Comparison of ENCODE assay signal across 8 cellular contexts in genomic region chr11:9758676-9759518, GRCh38.
DNase-seq lines count a peak whose midpoint lies in the region; ATAC-seq, FAIRE-seq and TF ChIP-seq lines count a peak whose summit lies in the region.

No MANE protein-coding gene starts in this region.

- H4K20me1 ChIP-seq in H1 (replicated peaks in 1 of 2; ENCODE audit: control insufficient read depth in 1 of 2, insufficient read depth in 2 of 2, low read length in 2 of 2), result no peaks in the 10 kb centered on the region

- H2AK5ac ChIP-seq in H1 (ENCODE audit: low read depth, low read length), result 0 out of 2 replicates have a peak overlapping the region, but pooled peaks have one; percentile 82

- H3K36me3 Mint-ChIP-seq in activated CD8-positive, alpha-beta memory T cell treated with anti-CD3 and anti-CD28 coated beads, Interleukin-2, amount 10 ng/mL, durations not matched to agents 7 days and 5 days, result no peaks in the 10 kb centered on the region
- H3K36me3 Mint-ChIP-seq in stimulated activated effector memory CD8-positive, alpha-beta T cell treated with anti-CD3 and anti-CD28 coated beads, Interleukin-12 subunit alpha, Interleukin-12 subunit beta, amount 100 ng/mL, for 72 hours, result peaks cover 8% of the 10 kb centered on the region

- peak overlapping the region; percentile 92; the same call in 1 of the 2 replicates for H2BK15ac ChIP-seq in H1 (ENCODE audit: low read length)

- H2BK120ac ChIP-seq in H1 (replicated peaks; ENCODE audit: low read depth, low read length), result peak overlapping the region; percentile 41

- H3K18ac ChIP-seq in H1 (ENCODE audit: extremely low read depth, low read length), result peak overlapping the region; percentile 93

- no peak; a peak in 1 of 4 replicates for TF ChIP-seq RAD21 in H1 (IDR thresholded peaks at IDR 0.05 in 1 of 2, conservative IDR thresholded peaks at IDR 0.05 in 1 of 2; ENCODE audit: low read depth in 2 of 2, low read length in 2 of 2)

- no peak overlapping the region for H3K23ac ChIP-seq in H1 (ENCODE audit: insufficient read length)

- DNase-seq in NCI-H524 (lab: John Stamatoyannopoulos, UW) (peak; percentile 16 to 57), NCI-H524 treated with DMSO at 0.1 percent for 48 hours (lab: John Stamatoyannopoulos, UW) (no peak), NCI-H345 treated with DMSO at 0.1 percent for 48 hours (lab: John Stamatoyannopoulos, UW; ENCODE audit: unreplicated experiment) (peak; percentile 44), H1 (ENCODE audit: low read depth in 1 of 2, low spot score in 2 of 2) (peak in 1 of 2 experiments; percentile 79), mesenteric fat pad (ENCODE audit: low spot score) (peak; percentile 93)
- peak; percentile 61 for DNase-seq in activated CD8-positive, alpha-beta memory T cell treated with anti-CD3 and anti-CD28 coated beads, Interleukin-2, amount 10 ng/mL, durations not matched to agents 7 days and 5 days
- DNase-seq in stimulated activated effector memory CD8-positive, alpha-beta T cell treated with anti-CD3 and anti-CD28 coated beads, Interleukin-12 subunit alpha, Interleukin-12 subunit beta, amount 100 ng/mL, for 72 hours (ENCODE audit: low spot score in 2 of 2), result peak; percentile 53 to 79

- H3K56ac ChIP-seq in H1 (replicated peaks; ENCODE audit: insufficient read length, low read depth, low read length), result peak overlapping the region; percentile 5

- H3K23me2 ChIP-seq in H1 (ENCODE audit: low read depth, low read length), result peaks cover 5% of the 10 kb centered on the region

- H3K27me3 ChIP-seq in H1 (replicated peaks in 1 of 4; ENCODE audit: control insufficient read depth in 3 of 4, extremely low read depth in 1 of 4, insufficient read depth in 3 of 4, low read length in 3 of 4), result no peaks in the 10 kb centered on the region

- peak overlapping the region; percentile 91; the same call in 1 of the 2 replicates for H2BK20ac ChIP-seq in H1 (ENCODE audit: low read length)

- no peaks in the 10 kb centered on the region for H3K36me3 ChIP-seq in H1 (ENCODE audit: control insufficient read depth in 2 of 4, insufficient read depth in 4 of 4, low read length in 3 of 4)

- peak overlapping the region; percentile 36 for H3K4ac ChIP-seq in H1 (replicated peaks; ENCODE audit: insufficient read length, low read depth, low read length)

- no peaks in the 10 kb centered on the region for H3K79me2 ChIP-seq in H1 (ENCODE audit: control insufficient read depth in 1 of 2, insufficient read depth in 2 of 2, low read length in 2 of 2)

- peaks cover 39% of the 10 kb centered on the region for H3K4me1 Mint-ChIP-seq in activated CD8-positive, alpha-beta memory T cell treated with anti-CD3 and anti-CD28 coated beads, Interleukin-2, amount 10 ng/mL, durations not matched to agents 7 days and 5 days
- peaks cover 60% of the 10 kb centered on the region for H3K4me1 Mint-ChIP-seq in stimulated activated effector memory CD8-positive, alpha-beta T cell treated with anti-CD3 and anti-CD28 coated beads, Interleukin-12 subunit alpha, Interleukin-12 subunit beta, amount 100 ng/mL, for 72 hours

- POLR2A ChIA-PET in H1 (lab: Charles Lee; ENCODE audit: partially characterized antibody), result interaction anchor here (1.2 to 2.4 kb wide), 4 partner anchors 46 to 593 kb away, joined by 3 to 11 read pairs (median 5); partner anchors contain the start of gene ZNF143

- no peaks in the 10 kb centered on the region for H3K9me3 ChIP-seq in H1 (ENCODE audit: insufficient read depth in 2 of 2, low read depth in 1 of 2, low read length in 1 of 2)

- H3K27me3 Mint-ChIP-seq in activated CD8-positive, alpha-beta memory T cell treated with anti-CD3 and anti-CD28 coated beads, Interleukin-2, amount 10 ng/mL, durations not matched to agents 7 days and 5 days, result no peaks in the 10 kb centered on the region

- no peaks in the 10 kb centered on the region for H3K79me1 ChIP-seq in H1 (ENCODE audit: low read depth, low read length)

- peak overlapping the region in 2 of 4 experiments; percentile 52 to 56; a peak in 4 of 7 replicates for H3K9ac ChIP-seq in H1 (replicated peaks in 1 of 4; ENCODE audit: extremely low read depth in 1 of 4, low read depth in 3 of 4, low read length in 3 of 4)

- peak overlapping the region; percentile 76 for H4K8ac ChIP-seq in H1 (ENCODE audit: extremely low read depth, insufficient read depth, low read length)

- H2BK5ac ChIP-seq in H1 (ENCODE audit: low read depth, low read length), result peak overlapping the region; percentile 71; the same call in 1 of the 2 replicates

- H3K4me3 Mint-ChIP-seq in activated CD8-positive, alpha-beta memory T cell treated with anti-CD3 and anti-CD28 coated beads, Interleukin-2, amount 10 ng/mL, durations not matched to agents 7 days and 5 days, result peak overlapping the region; percentile 74
- peak overlapping the region; percentile 81 for H3K4me3 Mint-ChIP-seq in stimulated activated effector memory CD8-positive, alpha-beta T cell treated with anti-CD3 and anti-CD28 coated beads, Interleukin-12 subunit alpha, Interleukin-12 subunit beta, amount 100 ng/mL, for 72 hours

- TF ChIP-seq CTCF in H1 (IDR thresholded peaks at IDR 0.05; ENCODE audit: control extremely low read depth in 1 of 3, insufficient read depth in 1 of 3, low read depth in 1 of 3, low read length in 3 of 3), result peak in 1 of 3 experiments; percentile 0; a peak in 1 of 4 replicates

- no peak overlapping the region for H3K14ac ChIP-seq in H1 (ENCODE audit: insufficient read length)

- H4K91ac ChIP-seq in H1 (replicated peaks; ENCODE audit: insufficient read length, low read length), result peak overlapping the region; percentile 94

- CTCF ChIA-PET in activated CD8-positive, alpha-beta memory T cell treated with anti-CD3 and anti-CD28 coated beads, Interleukin-2, amount 10 ng/mL, durations not matched to agents 7 days and 5 days (lab: Charles Lee), result interaction anchor here (0.7 to 4.3 kb wide), 31 partner anchors 8 to 590 kb away, joined by 3 to 91 read pairs (median 4); partner anchors contain the start of gene ADM
- CTCF ChIA-PET in H1 (lab: Charles Lee; ENCODE audit: partially characterized antibody), result interaction anchor here (0.5 to 3.4 kb wide), 44 partner anchors 8 to 783 kb away, joined by 3 to 22 read pairs (median 3); partner anchors contain the start of gene ADM

- peak overlapping the region; percentile 65 for H3K27ac Mint-ChIP-seq in activated CD8-positive, alpha-beta memory T cell treated with anti-CD3 and anti-CD28 coated beads, Interleukin-2, amount 10 ng/mL, durations not matched to agents 7 days and 5 days
- peak overlapping the region; percentile 93 for H3K27ac Mint-ChIP-seq in stimulated activated effector memory CD8-positive, alpha-beta T cell treated with anti-CD3 and anti-CD28 coated beads, Interleukin-12 subunit alpha, Interleukin-12 subunit beta, amount 100 ng/mL, for 72 hours

- H3K4me1 ChIP-seq in H1 (replicated peaks in 1 of 4; ENCODE audit: control insufficient read depth in 3 of 4, insufficient read depth in 4 of 4, low read length in 3 of 4), result peaks cover 0 to 20% (median 14%) of the 10 kb centered on the region in 4 experiments; a peak in 6 of 7 replicates

- no peak overlapping the region for H3K27ac ChIP-seq in H1 (ENCODE audit: low read depth, low read length)

- TF ChIP-seq EP300 in H1 (IDR thresholded peaks at IDR 0.05; ENCODE audit: borderline replicate concordance in 1 of 2, low read depth in 2 of 2, low read length in 2 of 2), result no peak

- WGBS in H1 (ENCODE audit: extremely low coverage in 1 of 2, insufficient coverage in 1 of 2, insufficient read length in 1 of 2, insufficient replicate concordance in 2 of 2, low coverage in 1 of 2, low lambda C conversion rate in 2 of 2, missing lambda C conversion rate in 1 of 2), 2 experiments, result 51% methylated on average over 37 of the region's 49 CpGs; no CpG with 5 or more reads in 1 of the 2 experiments

- H3K4me3 ChIP-seq in H1 (ENCODE audit: extremely low read depth in 1 of 4, insufficient read depth in 2 of 4, low read depth in 3 of 4, low read length in 4 of 4), result peak overlapping the region; percentile 23 to 59 (median 48)

- ATAC-seq in HG02938 (IDR thresholded peaks at IDR 0.05; ENCODE audit: unreplicated experiment), result peak; percentile 9
- peak; percentile 22 for ATAC-seq in activated CD8-positive, alpha-beta memory T cell treated with anti-CD3 and anti-CD28 coated beads, Interleukin-2, amount 10 ng/mL, durations not matched to agents 7 days and 5 days
- peak; percentile 37 for ATAC-seq in stimulated activated effector memory CD8-positive, alpha-beta T cell treated with anti-CD3 and anti-CD28 coated beads, Interleukin-12 subunit alpha, Interleukin-12 subunit beta, amount 100 ng/mL, for 72 hours

- no peaks in the 10 kb centered on the region for H3K9me3 Mint-ChIP-seq in activated CD8-positive, alpha-beta memory T cell treated with anti-CD3 and anti-CD28 coated beads, Interleukin-2, amount 10 ng/mL, durations not matched to agents 7 days and 5 days (ENCODE audit: low read depth)
- H3K9me3 Mint-ChIP-seq in stimulated activated effector memory CD8-positive, alpha-beta T cell treated with anti-CD3 and anti-CD28 coated beads, Interleukin-12 subunit alpha, Interleukin-12 subunit beta, amount 100 ng/mL, for 72 hours, result no peaks in the 10 kb centered on the region

- peak overlapping the region; percentile 75 for H2BK12ac ChIP-seq in H1 (ENCODE audit: low read depth, low read length)

- TF ChIP-seq POLR2A in H1 (IDR thresholded peaks at IDR 0.05; ENCODE audit: control extremely low read depth in 1 of 2, low read depth in 2 of 2, low read length in 2 of 2), result 0 out of 3 replicates have a peak, but pooled peaks of 1 of the 2 experiments have one; percentile 10

- H3K4me2 ChIP-seq in H1 (ENCODE audit: insufficient read depth in 1 of 2, low read depth in 2 of 2, low read length in 2 of 2), result peak overlapping the region; percentile 49 to 90

- FAIRE-seq in H1 (lab: Jason Lieb, UNC), result no peak

- H2AFZ ChIP-seq in H1 (ENCODE audit: low read length), result peak overlapping the region; percentile 15; the same call in 1 of the 2 replicates

- H4K5ac ChIP-seq in H1 (ENCODE audit: insufficient read length, low read depth, low read length), result peak overlapping the region; percentile 64

TF ChIP-seq in H1, 55 proteins besides CTCF, POLR2A, EP300 and RAD21:
- TF ChIP-seq SIRT6 (IDR thresholded peaks at IDR 0.05; ENCODE audit: low read length), result no peak
- peak; percentile 27; the same call in 1 of the 2 replicates for TF ChIP-seq MAX (IDR thresholded peaks at IDR 0.05)
- peak; percentile 54 for TF ChIP-seq KDM4A (IDR thresholded peaks at IDR 0.05; ENCODE audit: low read depth, low read length, severe bottlenecking)
- no peak for TF ChIP-seq JUN (IDR thresholded peaks at IDR 0.05; ENCODE audit: low read depth, low read length)
- no peak for TF ChIP-seq SAP30 (IDR thresholded peaks at IDR 0.05; ENCODE audit: insufficient read depth, insufficient replicate concordance, low read length)
- TF ChIP-seq NRF1 (IDR thresholded peaks at IDR 0.05; ENCODE audit: low read depth, low read length), result no peak
